Comparison of ENCODE assay signal across 1 cellular context in genomic region chr4:183424109-183424751, GRCh38.
TF ChIP-seq lines count a peak whose summit lies in the region.

No MANE protein-coding gene starts in this region.

TF ChIP-seq in HepG2, 621 proteins besides CTCF, POLR2A, EP300 and RAD21:
- TF ChIP-seq AFF4 (CRISPR knock-in tag; IDR thresholded peaks at IDR 0.05) = no peak
- no peak for TF ChIP-seq SRY (CRISPR knock-in tag; IDR thresholded peaks at IDR 0.05)
- no peak for TF ChIP-seq PREB (CRISPR knock-in tag; IDR thresholded peaks at IDR 0.05)
- no peak for TF ChIP-seq LBX2 (CRISPR knock-in tag; IDR thresholded peaks at IDR 0.05; ENCODE audit: borderline replicate concordance)
- no peak for TF ChIP-seq ZNF766 (CRISPR knock-in tag; IDR thresholded peaks at IDR 0.05; ENCODE audit: borderline replicate concordance)
- TF ChIP-seq ZNF589 (CRISPR knock-in tag; conservative IDR thresholded peaks at IDR 0.05) = no peak
- no peak for TF ChIP-seq SOX13 (IDR thresholded peaks at IDR 0.05)
- TF ChIP-seq SOX13 (CRISPR knock-in tag; conservative IDR thresholded peaks at IDR 0.05 in 1 of 2, IDR thresholded peaks at IDR 0.05 in 1 of 2) = no peak
- TF ChIP-seq ZBTB49 (CRISPR knock-in tag; IDR thresholded peaks at IDR 0.05; ENCODE audit: borderline replicate concordance) = no peak
- TF ChIP-seq ZBTB4 (CRISPR knock-in tag; IDR thresholded peaks at IDR 0.05; ENCODE audit: borderline replicate concordance) = no peak
- no peak for TF ChIP-seq NKX3-1 (CRISPR knock-in tag; IDR thresholded peaks at IDR 0.05)
- TF ChIP-seq KMT2B (CRISPR knock-in tag; IDR thresholded peaks at IDR 0.05) = no peak
- TF ChIP-seq ZSCAN9 (CRISPR knock-in tag; IDR thresholded peaks at IDR 0.05; ENCODE audit: borderline replicate concordance) = no peak
- no peak for TF ChIP-seq ZNF800 (CRISPR knock-in tag; IDR thresholded peaks at IDR 0.05)
- TF ChIP-seq BCLAF1 (IDR thresholded peaks at IDR 0.05) = no peak
